Comparison of ENCODE assay signal across 20 cellular contexts in the genomic region with DNA sequence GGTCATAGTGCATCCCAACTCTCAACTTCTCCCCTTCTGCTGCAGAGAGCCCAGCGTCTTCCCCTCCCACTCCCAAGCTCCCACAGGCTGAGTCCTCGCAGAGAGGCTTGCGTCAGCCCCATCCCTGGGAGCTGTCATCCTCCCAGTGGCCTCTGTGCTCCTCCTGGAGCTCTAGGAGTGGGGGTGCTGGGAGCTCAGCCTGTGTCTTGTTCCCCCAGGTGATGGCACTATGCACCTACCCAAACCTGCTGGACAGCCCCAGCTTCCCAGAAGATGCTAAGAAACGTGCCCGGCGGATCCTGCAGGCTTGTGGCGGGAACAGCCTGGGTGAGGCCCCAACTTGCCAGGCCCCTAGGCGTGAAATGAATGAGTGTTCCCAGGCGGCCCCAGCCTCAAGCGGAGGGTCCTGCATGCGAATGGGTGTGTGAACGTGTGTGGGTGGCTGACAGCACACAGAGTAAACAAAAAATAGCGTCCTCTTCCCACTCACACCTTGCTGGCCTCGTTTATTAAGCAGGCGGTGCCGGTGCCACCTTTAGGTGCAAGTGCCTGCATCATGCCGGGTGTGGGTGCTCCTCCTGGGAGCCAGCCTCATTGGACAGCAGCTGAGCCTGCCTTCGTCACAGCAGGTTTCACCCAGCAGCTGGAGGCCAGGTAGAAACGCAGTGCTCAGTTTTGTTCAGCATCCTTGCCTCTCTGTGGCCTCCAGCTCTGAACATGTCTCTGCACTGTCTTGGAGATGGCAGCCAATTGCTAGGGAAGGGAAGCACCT.
"Had no signal": no experiment of that assay in that cellular context is flagged by ENCODE, and none has a peak within 500 bp of the region (broad histone marks: within the 10 kb centered on the region; RNA-seq: fewer than 3 reads in every experiment).

No MANE protein-coding gene starts in this region.

- H3K9me3 Mint-ChIP-seq: activated T-cell treated with anti-CD3 and anti-CD28 coated beads, Interleukin-2, amount 50 U/mL, for 4 hours; dendritic cell treated with granulocyte-macrophage colony-stimulating factor and Interleukin-4, amounts not matched to agents 40 ng/mL and 50 ng/mL, for 4 days; nephron progenitor cell; stimulated activated naive CD8-positive, alpha-beta T cell treated with anti-CD3 and anti-CD28 coated beads, Interleukin-15, Interleukin-2, amounts not matched to agents 100 ng/mL and 50 ng/mL, for 24 hours had no signal

- H3K27me3 ChIP-seq: ascending aorta, heart right ventricle, left lung, vagina had no signal

- ATAC-seq: activated T-cell treated with anti-CD3 and anti-CD28 coated beads, Interleukin-2, amount 50 U/mL, for 4 hours; heart right ventricle; left lung had no signal

- H3K4me3 ChIP-seq: ascending aorta, heart right ventricle, left lung, vagina had no signal

- H3K9me3 ChIP-seq: ascending aorta, heart right ventricle, left lung, vagina had no signal

- H3K36me3 ChIP-seq: vagina had no signal

- FAIRE-seq: endothelial cell of umbilical vein had no signal

- H3K27ac Mint-ChIP-seq: dendritic cell treated with granulocyte-macrophage colony-stimulating factor and Interleukin-4, amounts not matched to agents 40 ng/mL and 50 ng/mL, for 4 days; stimulated activated naive CD8-positive, alpha-beta T cell treated with anti-CD3 and anti-CD28 coated beads, Interleukin-15, Interleukin-2, amounts not matched to agents 100 ng/mL and 50 ng/mL, for 24 hours had no signal

- H3K27me3 Mint-ChIP-seq: dendritic cell treated with granulocyte-macrophage colony-stimulating factor and Interleukin-4, amounts not matched to agents 40 ng/mL and 50 ng/mL, for 4 days; stimulated activated naive CD8-positive, alpha-beta T cell treated with anti-CD3 and anti-CD28 coated beads, Interleukin-15, Interleukin-2, amounts not matched to agents 100 ng/mL and 50 ng/mL, for 24 hours had no signal

- DNase-seq: activated CD4-positive, alpha-beta T cell treated with anti-CD3 and anti-CD28 coated beads, Interleukin-2, amount 50 U/mL, for 1 hour; activated CD4-positive, CD25-positive, alpha-beta regulatory T cell treated with anti-CD3 and anti-CD28 coated beads, Interleukin-2, amount 50 U/mL, for 72 hours; activated CD8-positive, alpha-beta memory T cell treated with anti-CD3 and anti-CD28 coated beads, Interleukin-2, amount 50 U/mL, for 4 hours; activated naive CD4-positive, alpha-beta T cell treated with anti-CD3 and anti-CD28 coated beads, Interleukin-2, amount 50 U/mL, for 16 hours; activated T-cell treated with anti-CD3 and anti-CD28 coated beads, Interleukin-2, amount 50 U/mL, for 4 hours; cerebellar nuclear complex; effector memory CD4-positive, alpha-beta T cell; foreskin melanocyte; heart right ventricle; left lung; nephron progenitor cell; stimulated activated CD4-positive, alpha-beta T cell treated with anti-CD3 and anti-CD28 coated beads, Interleukin-2, amount 100 ng/mL, for 24 hours; T-helper 1 cell; T1000; trophoblast cell had no signal

- H3K27ac ChIP-seq: ascending aorta, heart right ventricle, left lung, vagina had no signal

- H3K4me3 Mint-ChIP-seq: activated T-cell treated with anti-CD3 and anti-CD28 coated beads, Interleukin-2, amount 50 U/mL, for 4 hours; dendritic cell treated with granulocyte-macrophage colony-stimulating factor and Interleukin-4, amounts not matched to agents 40 ng/mL and 50 ng/mL, for 4 days; nephron progenitor cell; stimulated activated naive CD8-positive, alpha-beta T cell treated with anti-CD3 and anti-CD28 coated beads, Interleukin-15, Interleukin-2, amounts not matched to agents 100 ng/mL and 50 ng/mL, for 24 hours had no signal

- H3K4me1 ChIP-seq: ascending aorta, left lung had no signal
